2 cellular contexts compared by ENCODE assay signal in the genomic region with DNA sequence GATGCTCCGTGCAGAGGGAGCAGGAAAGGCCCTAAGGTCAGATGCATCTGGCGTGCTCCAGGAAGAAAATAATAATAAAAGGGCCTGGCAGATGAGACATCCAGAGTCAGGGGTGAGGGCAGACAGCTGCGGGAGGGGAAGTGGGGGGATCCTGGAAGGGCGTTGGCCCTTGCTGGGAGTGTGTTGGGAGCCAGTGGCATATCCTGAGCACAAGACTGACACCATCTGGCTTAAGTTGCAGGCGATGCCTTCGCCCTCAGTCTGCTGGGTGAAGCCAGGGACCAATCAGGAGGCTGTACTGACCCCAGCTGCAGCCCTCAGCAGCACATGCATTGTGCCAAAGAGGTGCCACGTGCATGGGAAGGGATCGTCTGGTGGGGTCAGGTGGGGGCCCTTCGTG.
TF ChIP-seq lines count a peak whose summit lies in the region.

No MANE protein-coding gene starts in this region.

TF ChIP-seq in HepG2, 621 proteins besides CTCF, POLR2A, EP300 and RAD21:
- TF ChIP-seq ZEB1 (IDR thresholded peaks at IDR 0.05; ENCODE audit: insufficient replicate concordance, low read depth) = no peak

TF ChIP-seq in GM12878, 131 proteins besides CTCF, POLR2A, EP300 and RAD21:
- TF ChIP-seq, protein P1, sequence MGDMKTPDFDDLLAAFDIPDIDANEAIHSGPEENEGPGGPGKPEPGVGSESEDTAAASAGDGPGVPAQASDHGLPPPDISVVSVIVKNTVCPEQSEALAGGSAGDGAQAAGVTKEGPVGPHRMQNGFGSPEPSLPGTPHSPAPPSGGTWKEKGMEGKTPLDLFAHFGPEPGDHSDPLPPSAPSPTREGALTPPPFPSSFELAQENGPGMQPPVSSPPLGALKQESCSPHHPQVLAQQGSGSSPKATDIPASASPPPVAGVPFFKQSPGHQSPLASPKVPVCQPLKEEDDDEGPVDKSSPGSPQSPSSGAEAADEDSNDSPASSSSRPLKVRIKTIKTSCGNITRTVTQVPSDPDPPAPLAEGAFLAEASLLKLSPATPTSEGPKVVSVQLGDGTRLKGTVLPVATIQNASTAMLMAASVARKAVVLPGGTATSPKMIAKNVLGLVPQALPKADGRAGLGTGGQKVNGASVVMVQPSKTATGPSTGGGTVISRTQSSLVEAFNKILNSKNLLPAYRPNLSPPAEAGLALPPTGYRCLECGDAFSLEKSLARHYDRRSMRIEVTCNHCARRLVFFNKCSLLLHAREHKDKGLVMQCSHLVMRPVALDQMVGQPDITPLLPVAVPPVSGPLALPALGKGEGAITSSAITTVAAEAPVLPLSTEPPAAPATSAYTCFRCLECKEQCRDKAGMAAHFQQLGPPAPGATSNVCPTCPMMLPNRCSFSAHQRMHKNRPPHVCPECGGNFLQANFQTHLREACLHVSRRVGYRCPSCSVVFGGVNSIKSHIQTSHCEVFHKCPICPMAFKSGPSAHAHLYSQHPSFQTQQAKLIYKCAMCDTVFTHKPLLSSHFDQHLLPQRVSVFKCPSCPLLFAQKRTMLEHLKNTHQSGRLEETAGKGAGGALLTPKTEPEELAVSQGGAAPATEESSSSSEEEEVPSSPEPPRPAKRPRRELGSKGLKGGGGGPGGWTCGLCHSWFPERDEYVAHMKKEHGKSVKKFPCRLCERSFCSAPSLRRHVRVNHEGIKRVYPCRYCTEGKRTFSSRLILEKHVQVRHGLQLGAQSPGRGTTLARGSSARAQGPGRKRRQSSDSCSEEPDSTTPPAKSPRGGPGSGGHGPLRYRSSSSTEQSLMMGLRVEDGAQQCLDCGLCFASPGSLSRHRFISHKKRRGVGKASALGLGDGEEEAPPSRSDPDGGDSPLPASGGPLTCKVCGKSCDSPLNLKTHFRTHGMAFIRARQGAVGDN (IDR thresholded peaks at IDR 0.05) = peak; percentile 55; the same call in 1 of the 2 replicates
- TF ChIP-seq POLR2AphosphoS5 (IDR thresholded peaks at IDR 0.05; ENCODE audit: low read length) = no peak
- no peak for TF ChIP-seq NFYA (IDR thresholded peaks at IDR 0.05; ENCODE audit: borderline replicate concordance, low read depth, low read length)
- no peak for TF ChIP-seq MYC (IDR thresholded peaks at IDR 0.05; ENCODE audit: insufficient read depth, insufficient read length, insufficient replicate concordance, low read length, severe bottlenecking)
TF ChIP-seq in GM12878: peak in this region for 1.
